In genomic region chr11:29022676-29023075, GRCh38 we compare ENCODE assay signal across 19 cellular contexts.
"Had no signal": no experiment of that assay in that cellular context is flagged by ENCODE, and none has a peak within 500 bp of the region (broad histone marks: within the 10 kb centered on the region; RNA-seq: fewer than 3 reads in every experiment).

No MANE protein-coding gene starts in this region.

- H3K27me3 ChIP-seq: foreskin keratinocyte, sigmoid colon, spleen, testis, vagina had no signal

- DNase-seq: activated CD4-positive, alpha-beta T cell treated with anti-CD3 and anti-CD28 coated beads for 4 hours; activated CD4-positive, alpha-beta T cell treated with anti-CD3 and anti-CD28 coated beads, Interleukin-2, amount 50 U/mL, for 48 hours; activated CD4-positive, CD25-positive, alpha-beta regulatory T cell; activated CD8-positive, alpha-beta memory T cell treated with anti-CD3 and anti-CD28 coated beads, Interleukin-2, amount 50 U/mL, for 48 hours; activated naive CD4-positive, alpha-beta T cell treated with Interleukin-2 at 50 U/mL for 16 hours; activated naive CD8-positive, alpha-beta T cell treated with anti-CD3 and anti-CD28 coated beads for 36 hours; activated T-cell treated with anti-CD3 and anti-CD28 coated beads, Interleukin-2, amount 50 U/mL, for 4 hours; erythroblast; lower lobe of right lung; naive thymus-derived CD8-positive, alpha-beta T cell; retina; sigmoid colon; spleen; stimulated activated CD4-positive, alpha-beta T cell treated with anti-CD3 and anti-CD28 coated beads, Interleukin-4, amount 100 ng/mL, for 1 hour; stimulated activated naive CD4-positive, alpha-beta T cell; T1000; testis had no signal

- H3K9me3 ChIP-seq: lower lobe of right lung, sigmoid colon, testis, vagina had no signal

- H3K4me1 ChIP-seq: foreskin keratinocyte, lower lobe of right lung, spleen, testis, vagina had no signal

- H3K4me3 ChIP-seq: lower lobe of right lung, sigmoid colon, spleen, testis, vagina had no signal

- H3K36me3 ChIP-seq: lower lobe of right lung, sigmoid colon, spleen, vagina had no signal

- ATAC-seq: activated T-cell treated with anti-CD3 and anti-CD28 coated beads, Interleukin-2, amount 50 U/mL, for 4 hours; foreskin keratinocyte; lower lobe of right lung; naive thymus-derived CD8-positive, alpha-beta T cell had no signal

- H3K27ac ChIP-seq: foreskin keratinocyte, lower lobe of right lung, sigmoid colon, spleen, testis, vagina had no signal
